ENCODE assay signal across 10 cellular contexts in genomic region chr16:88384222-88385111, GRCh38. TPM values are rescaled to one million over a fixed set of nuclear protein-coding genes. Genes with fewer than 3 reads are reported as not detected.
A peak's percentile ranks its signal among the peaks of the same experiment; 100 is the strongest.
DNase-seq lines count a peak whose midpoint lies in the region; ATAC-seq and TF ChIP-seq lines count a peak whose summit lies in the region.
"Had no signal": no experiment of that assay in that cellular context is flagged by ENCODE, and none has a peak within 500 bp of the region (broad histone marks: within the 10 kb centered on the region; RNA-seq: fewer than 3 reads in every experiment).

No MANE protein-coding gene starts in this region.

- H3K36me3 ChIP-seq in right atrium auricular region (no peaks in the 10 kb centered on the region), vagina (no peaks in the 10 kb centered on the region), adrenal gland (replicated peaks in 1 of 2) (no peaks in the 10 kb centered on the region)

- H3K27ac Mint-ChIP-seq in chondrocyte (ENCODE audit: unreplicated experiment) (peak overlapping the region; percentile 90), mesothelial cell of epicardium (no peak overlapping the region)

- 61 to 70% (median 63%) methylated on average over 18 of the region's 18 CpGs for WGBS in adrenal gland, 4 donors

- DNase-seq in Right ventricle myocardium inferior (ENCODE audit: missing footprints) (peak; percentile 7), right atrium auricular region (ENCODE audit: low spot score) (no peak), chondrocyte (ENCODE audit: low spot score) (peak; percentile 56), mesothelial cell of epicardium (ENCODE audit: low spot score in 2 of 2, unreplicated experiment in 2 of 2) (no peak), vagina (ENCODE audit: extremely low spot score in 2 of 2) (no peak), adrenal gland (no peak), epidermal melanocyte (ENCODE audit: insufficient read length, low spot score) (no peak)
- DNase-seq: NCI-H146 had no signal

- H3K4me3 ChIP-seq in right atrium auricular region, result peak overlapping the region in 1 of 2 donors; percentile 48
- H3K4me3 ChIP-seq in vagina, result peak overlapping the region; percentile 46 to 83
- H3K4me3 ChIP-seq in adrenal gland, result no peak overlapping the region
- H3K4me3 ChIP-seq: SK-N-MC had no signal

- no peaks in the 10 kb centered on the region for H3K9me3 ChIP-seq in right atrium auricular region
- no peaks in the 10 kb centered on the region for H3K9me3 ChIP-seq in vagina
- H3K9me3 ChIP-seq in adrenal gland (replicated peaks in 1 of 3), result no peaks in the 10 kb centered on the region

- H3K4me1 ChIP-seq in right atrium auricular region, result peaks cover 0 to 24% of the 10 kb centered on the region in 2 donors
- peaks cover 33% of the 10 kb centered on the region for H3K4me1 ChIP-seq in vagina
- peaks cover 6% of the 10 kb centered on the region in 2 donors for H3K4me1 ChIP-seq in adrenal gland (replicated peaks in 1 of 2)

- H3K4me1 Mint-ChIP-seq in chondrocyte (ENCODE audit: low read depth) (peaks cover 57% of the 10 kb centered on the region), mesothelial cell of epicardium (peaks cover 8% of the 10 kb centered on the region)

- no peak overlapping the region for H3K27ac ChIP-seq in right atrium auricular region
- peak overlapping the region; percentile 66 for H3K27ac ChIP-seq in vagina
- no peak overlapping the region for H3K27ac ChIP-seq in adrenal gland
- H3K27ac ChIP-seq: SK-N-MC had no signal

- H3K9me3 Mint-ChIP-seq in chondrocyte (ENCODE audit: low read depth) (no peaks in the 10 kb centered on the region), mesothelial cell of epicardium (no peaks in the 10 kb centered on the region)

- H3K27me3 ChIP-seq in right atrium auricular region (peaks cover 0 to 6% of the 10 kb centered on the region in 2 donors), vagina (no peaks in the 10 kb centered on the region), adrenal gland (no peaks in the 10 kb centered on the region)

- ATAC-seq in Right ventricle myocardium inferior, result no peak
- ATAC-seq in GM21515 (IDR thresholded peaks at IDR 0.05; ENCODE audit: unreplicated experiment), result no peak

- intact Hi-C loops in Right ventricle myocardium inferior (cut with DNase I), result no loop called here
- intact Hi-C loops in vagina (cut with DNase I), result no loop called here
- intact Hi-C loops in adrenal gland (cut with DNase I), result loop anchor here in 1 of 2 donors (5.0 kb wide), 1 partner anchor 192 kb away; no protein-coding TSS in a partner anchor

- H3K4me3 Mint-ChIP-seq in chondrocyte (ENCODE audit: unreplicated experiment), result peak overlapping the region; percentile 79
- H3K4me3 Mint-ChIP-seq in mesothelial cell of epicardium, result peak overlapping the region; percentile 57

- H3K27me3 Mint-ChIP-seq in chondrocyte (ENCODE audit: low read depth) (no peaks in the 10 kb centered on the region), mesothelial cell of epicardium (ENCODE audit: low read depth) (peaks cover 41% of the 10 kb centered on the region)

- TF ChIP-seq POLR2A in vagina (IDR thresholded peaks at IDR 0.05) (no peak), adrenal gland (IDR thresholded peaks at IDR 0.05) (no peak)

- no peak for TF ChIP-seq CTCF in right atrium auricular region (IDR thresholded peaks at IDR 0.05)
- TF ChIP-seq CTCF in chondrocyte (IDR thresholded peaks at IDR 0.05), result no peak
- no peak for TF ChIP-seq CTCF in mesothelial cell of epicardium (IDR thresholded peaks at IDR 0.05; ENCODE audit: unreplicated experiment)
- TF ChIP-seq CTCF in vagina (IDR thresholded peaks at IDR 0.05), result no peak
- no peak for TF ChIP-seq CTCF in adrenal gland (IDR thresholded peaks at IDR 0.05)

- H3K36me3 Mint-ChIP-seq in chondrocyte (ENCODE audit: low read depth) (peaks cover 8% of the 10 kb centered on the region), mesothelial cell of epicardium (no peaks in the 10 kb centered on the region)

RNA-seq across cellular contexts. Expression of gene ZNF469, which starts 1.7 kb away (rescaled TPM):
- total RNA-seq in Right ventricle myocardium inferior (0.92 TPM), right atrium auricular region (under 1 TPM; 0.56 to 0.83 TPM), chondrocyte (19.0 to 62.8 TPM (median 60.5 TPM) in 3 replicates), mesothelial cell of epicardium (26.8 to 28.7 TPM (median 27.9 TPM) in 3 replicates), vagina (2.2 TPM), adrenal gland (1 to 10 TPM; 1.3 to 5.7 (median 2.0) TPM)
- 1 to 10 TPM in 1 of 3 donors, under 1 TPM in 2; 0.18 to 2.7 (median 0.88) TPM for polyA plus RNA-seq in adrenal gland

Comparison
In these comparisons a context has a peak if more than half of its experiments do, and no peak if none do; other contexts are left out.
1. DNase-seq: peak in Right ventricle myocardium inferior (single experiment) and chondrocyte (single experiment); none in right atrium auricular region (single experiment), mesothelial cell of epicardium (0 of 2), vagina (0 of 2), adrenal gland (0 of 7) and epidermal melanocyte (single experiment).
2. H3K4me3 ChIP-seq: peak in vagina (2 of 2); none in adrenal gland (0 of 4).